8 cellular contexts compared by ENCODE assay signal in the genomic region with DNA sequence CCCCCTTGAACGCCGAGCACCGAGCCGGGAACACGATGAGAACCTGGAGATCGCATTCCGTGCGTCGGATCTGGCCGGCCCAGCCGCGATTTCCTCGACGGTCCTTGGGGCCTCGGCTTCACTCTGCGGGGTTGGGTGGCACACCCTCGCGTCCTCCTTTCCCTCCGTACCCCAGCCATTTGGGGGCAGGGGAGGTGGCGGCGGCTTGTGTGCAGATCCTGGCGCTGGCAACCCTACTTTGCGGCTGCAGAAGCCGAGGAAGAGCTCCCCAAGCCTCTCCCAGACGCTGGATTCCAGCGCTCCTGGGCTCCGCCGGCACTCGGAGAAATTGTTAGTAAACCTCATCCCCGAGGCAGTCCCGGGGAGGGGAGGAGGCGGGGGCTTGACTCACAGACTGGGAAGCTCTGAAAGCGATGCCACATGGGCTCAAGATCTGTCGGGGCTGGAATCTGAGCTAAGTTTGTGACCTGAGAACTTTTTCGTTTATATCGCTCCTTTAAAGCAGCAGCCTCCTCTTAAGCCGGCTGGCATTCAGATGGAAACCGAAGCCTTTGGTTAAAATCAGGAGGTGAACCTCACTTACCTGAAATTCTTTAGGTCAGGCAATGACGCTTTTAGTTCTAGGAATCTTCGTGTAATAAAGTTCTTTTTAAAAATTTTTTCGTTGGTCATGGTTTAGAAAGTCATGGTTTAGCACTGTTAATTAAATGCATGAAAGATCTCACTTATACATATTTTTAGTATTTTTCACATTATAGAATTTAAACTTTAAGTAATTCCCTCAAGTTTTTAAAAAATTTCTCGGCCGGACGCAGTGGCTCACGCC. TPM values are rescaled to one million over a fixed set of nuclear protein-coding genes. Genes with fewer than 3 reads are reported as not detected.
A peak's percentile ranks its signal among the peaks of the same experiment; 100 is the strongest.
DNase-seq lines count a peak whose midpoint lies in the region; ATAC-seq and TF ChIP-seq lines count a peak whose summit lies in the region.

No MANE protein-coding gene starts in this region.

- peaks cover 24% of the 10 kb centered on the region for H3K4me1 Mint-ChIP-seq in stimulated activated naive CD8-positive, alpha-beta T cell treated with anti-CD3 and anti-CD28 coated beads, Interleukin-15, Interleukin-2, amounts not matched to agents 100 ng/mL and 50 ng/mL, for 24 hours (ENCODE audit: low read depth)

- no peaks in the 10 kb centered on the region for H4K20me1 ChIP-seq in KMS-11 (ENCODE audit: insufficient read depth)

- H3K9ac ChIP-seq in KMS-11 = peak overlapping the region; percentile 25; the same call in 1 of the 2 replicates

- peak overlapping the region; percentile 82 for H3K4me2 ChIP-seq in KMS-11

- peak overlapping the region; percentile 79 for H3K4me3 Mint-ChIP-seq in stimulated activated naive CD8-positive, alpha-beta T cell treated with anti-CD3 and anti-CD28 coated beads, Interleukin-15, Interleukin-2, amounts not matched to agents 100 ng/mL and 50 ng/mL, for 24 hours

- TF ChIP-seq CTCF in KMS-11 (conservative IDR thresholded peaks at IDR 0.05; ENCODE audit: low read depth, low read length) = no peak

- H3K9me3 Mint-ChIP-seq in stimulated activated naive CD8-positive, alpha-beta T cell treated with anti-CD3 and anti-CD28 coated beads, Interleukin-15, Interleukin-2, amounts not matched to agents 100 ng/mL and 50 ng/mL, for 24 hours = no peaks in the 10 kb centered on the region

- H3K36me3 Mint-ChIP-seq in stimulated activated naive CD8-positive, alpha-beta T cell treated with anti-CD3 and anti-CD28 coated beads, Interleukin-15, Interleukin-2, amounts not matched to agents 100 ng/mL and 50 ng/mL, for 24 hours (ENCODE audit: low read depth) = no peaks in the 10 kb centered on the region

- H3K27me3 Mint-ChIP-seq in stimulated activated naive CD8-positive, alpha-beta T cell treated with anti-CD3 and anti-CD28 coated beads, Interleukin-15, Interleukin-2, amounts not matched to agents 100 ng/mL and 50 ng/mL, for 24 hours = peaks cover 37% of the 10 kb centered on the region

- H3K27me3 ChIP-seq in KMS-11 (ENCODE audit: insufficient read depth, low read depth) = no peaks in the 10 kb centered on the region; the same call in 1 of the 2 replicates

- no peaks in the 10 kb centered on the region for H3K79me2 ChIP-seq in KMS-11 (ENCODE audit: insufficient read depth, low read depth)

- H3K36me3 ChIP-seq in KMS-11 (ENCODE audit: insufficient read depth) = no peaks in the 10 kb centered on the region

- ATAC-seq in GM21825 (IDR thresholded peaks at IDR 0.05; ENCODE audit: unreplicated experiment) = peak; percentile 6

- DNase-seq in GDM1 (lab: John Stamatoyannopoulos, UW) (peak; percentile 52), epithelial cell of prostate (ENCODE audit: low read depth, low spot score) (peak; percentile 71), mesenteric fat pad (ENCODE audit: low spot score) (peak; percentile 91), GF-D8 (lab: John Stamatoyannopoulos, UW) (no peak)
- peak; percentile 69 for DNase-seq in activated CD8-positive, alpha-beta memory T cell treated with anti-CD3 and anti-CD28 coated beads for 24 hours

- H3K27ac ChIP-seq in KMS-11 (no peak overlapping the region), epithelial cell of prostate (peak overlapping the region; percentile 98)

- no peak overlapping the region for H3K4me3 ChIP-seq in KMS-11 (IDR thresholded peaks at IDR 0.05; ENCODE audit: insufficient read depth, low read depth, low read length)

- H3K27ac Mint-ChIP-seq in stimulated activated naive CD8-positive, alpha-beta T cell treated with anti-CD3 and anti-CD28 coated beads, Interleukin-15, Interleukin-2, amounts not matched to agents 100 ng/mL and 50 ng/mL, for 24 hours = no peak overlapping the region

- H2AFZ ChIP-seq in KMS-11 (ENCODE audit: low read depth) = peak overlapping the region; percentile 85

- H3K4me1 ChIP-seq in KMS-11 (ENCODE audit: low read depth, poor library complexity, severe bottlenecking) = no peaks in the 10 kb centered on the region

RNA-seq across cellular contexts. Expression of a gene that starts 0.8 kb away (rescaled TPM):
- total RNA-seq in mesenteric fat pad = 116 TPM
